In the genomic region with DNA sequence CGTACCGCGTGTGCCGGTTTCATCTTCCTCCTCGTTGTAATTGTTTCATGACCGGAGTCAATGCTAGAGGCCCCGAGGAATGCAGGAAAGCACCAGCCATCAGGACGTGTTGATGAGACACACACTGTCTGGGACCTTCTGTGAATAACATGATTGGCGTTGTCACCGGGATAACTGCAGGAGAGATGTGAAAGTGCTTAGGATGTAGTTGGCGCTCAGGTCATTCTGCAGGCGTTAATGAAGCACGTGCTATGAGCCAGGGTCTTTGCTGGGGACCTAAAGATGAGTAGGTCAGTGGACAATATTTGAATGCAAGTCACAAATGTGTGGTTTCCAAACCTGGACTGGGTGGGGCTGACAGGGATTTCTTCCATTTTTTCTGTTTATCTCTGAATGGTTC, we compare ENCODE assay signal across 23 cellular contexts.
"Had no signal": no experiment of that assay in that cellular context is flagged by ENCODE, and none has a peak within 500 bp of the region (broad histone marks: within the 10 kb centered on the region; RNA-seq: fewer than 3 reads in every experiment).

No MANE protein-coding gene starts in this region.

- H3K4me3 ChIP-seq: coronary artery, dorsolateral prefrontal cortex, esophagus squamous epithelium, gastrocnemius medialis, heart right ventricle, left lung, lower lobe of right lung had no signal

- H3K36me3 ChIP-seq: esophagus squamous epithelium, gastrocnemius medialis, heart right ventricle, left lung, lower lobe of right lung had no signal

- H3K27ac ChIP-seq: coronary artery, dorsolateral prefrontal cortex, esophagus squamous epithelium, gastrocnemius medialis, heart right ventricle, left lung, lower lobe of right lung had no signal

- H3K4me3 Mint-ChIP-seq: memory B cell had no signal

- H3K4me1 ChIP-seq: esophagus squamous epithelium, gastrocnemius medialis, heart right ventricle, left lung, lower lobe of right lung had no signal

- H3K36me3 Mint-ChIP-seq: memory B cell had no signal

- H3K4me1 Mint-ChIP-seq: memory B cell had no signal

- H3K9me3 ChIP-seq: esophagus squamous epithelium, gastrocnemius medialis, heart right ventricle, left lung, lower lobe of right lung had no signal

- H3K27me3 ChIP-seq: dorsolateral prefrontal cortex, esophagus squamous epithelium, gastrocnemius medialis, heart right ventricle, left lung had no signal

- H3K27ac Mint-ChIP-seq: memory B cell had no signal

- ATAC-seq: gastrocnemius medialis, heart right ventricle, left cardiac atrium, left lung, left ventricle myocardium superior, lower lobe of right lung had no signal

- H3K9me3 Mint-ChIP-seq: memory B cell had no signal

- FAIRE-seq: colon, endothelial cell of umbilical vein, islet of Langerhans, keratinocyte had no signal

- DNase-seq: dermis blood vessel endothelial cell; dorsolateral prefrontal cortex; effector CD4-positive, alpha-beta T cell; effector memory CD4-positive, alpha-beta T cell; esophagus squamous epithelium; foreskin fibroblast; foreskin melanocyte; gastrocnemius medialis; glutamatergic neuron; heart right ventricle; hippocampal formation; left cardiac atrium; left lung; left ventricle myocardium superior; lower lobe of right lung; mesendoderm; midbrain had no signal
